8 cellular contexts compared by ENCODE assay signal in genomic region chr14:32076278-32077080, GRCh38. TPM values are rescaled to one million over a fixed set of nuclear protein-coding genes. Genes with fewer than 3 reads are reported as not detected.
DNase-seq lines count a peak whose midpoint lies in the region; ATAC-seq and TF ChIP-seq lines count a peak whose summit lies in the region.

No MANE protein-coding gene starts in this region.

- H3K27ac ChIP-seq in CD4-positive, alpha-beta memory T cell (ENCODE audit: low read depth, low read length) = peak overlapping the region; percentile 74
- H3K27ac ChIP-seq in mucosa of rectum (ENCODE audit: low read depth in 2 of 2, low read length in 2 of 2) = peak overlapping the region; percentile 94 to 97

- H3K27ac Mint-ChIP-seq in CD4-positive, alpha-beta memory T cell = peak overlapping the region; percentile 92 to 98 (median 96)

- peak; percentile 49 for ATAC-seq in GM19463 (IDR thresholded peaks at IDR 0.05; ENCODE audit: unreplicated experiment)

- peak overlapping the region; percentile 81 to 97 for H3K9ac ChIP-seq in mucosa of rectum (ENCODE audit: low read depth in 1 of 2, low read length in 2 of 2)

- POLR2A ChIA-PET in CD4-positive, alpha-beta memory T cell (lab: Charles Lee; ENCODE audit: partially characterized antibody) = interaction anchor here (0.9 to 3.5 kb wide), 15 partner anchors 8 to 869 kb away, joined by 3 to 56 read pairs (median 5); partner anchors contain the start of genes HEATR5A, HECTD1, RNU6-7 and RNU6-8

- CTCF ChIA-PET in CD4-positive, alpha-beta memory T cell (lab: Charles Lee; ENCODE audit: partially characterized antibody) = interaction anchor here (0.7 to 12.2 kb wide), 7 partner anchors 9 to 627 kb away, joined by 3 to 347 read pairs (median 4); partner anchors contain the start of gene RNU6-8

- H3K27me3 Mint-ChIP-seq in CD4-positive, alpha-beta memory T cell = peaks cover 0 to 2% of the 10 kb centered on the region in 2 donors

- intact Hi-C loops in CD4-positive, alpha-beta memory T cell (cut with micrococcal nuclease) = loop anchor here (1.0 to 10.0 kb wide), 14 partner anchors 26 to 1519 kb away; partner anchors contain the start of genes AP4S1, DTD2, G2E3 and HEATR5A

- H3K9me3 Mint-ChIP-seq in CD4-positive, alpha-beta memory T cell = no peaks in the 10 kb centered on the region

- no peaks in the 10 kb centered on the region for H3K9me3 ChIP-seq in CD4-positive, alpha-beta memory T cell (ENCODE audit: control insufficient read depth in 1 of 2, low read length in 2 of 2)
- H3K9me3 ChIP-seq in mucosa of rectum (ENCODE audit: control insufficient read depth in 2 of 2, low read length in 2 of 2) = no peaks in the 10 kb centered on the region

- H3K4me3 ChIP-seq in CD4-positive, alpha-beta memory T cell (ENCODE audit: low read length in 2 of 2) = peak overlapping the region; percentile 71 to 73
- H3K4me3 ChIP-seq in mucosa of rectum (ENCODE audit: low read length in 2 of 2) = peak overlapping the region; percentile 79 to 98

- peaks cover 0 to 14% of the 10 kb centered on the region in 2 donors for H3K36me3 Mint-ChIP-seq in CD4-positive, alpha-beta memory T cell

- peaks cover 38% of the 10 kb centered on the region for H3K4me1 ChIP-seq in CD4-positive, alpha-beta memory T cell (ENCODE audit: insufficient read depth, low read length)
- H3K4me1 ChIP-seq in mucosa of rectum (ENCODE audit: control insufficient read depth in 2 of 2, insufficient read depth in 2 of 2, low read length in 2 of 2) = peaks cover 11 to 18% of the 10 kb centered on the region in 2 donors

- H3K36me3 ChIP-seq in CD4-positive, alpha-beta memory T cell (ENCODE audit: insufficient read depth, low read length) = no peaks in the 10 kb centered on the region
- H3K36me3 ChIP-seq in mucosa of rectum (ENCODE audit: control insufficient read depth in 2 of 2, insufficient read depth in 2 of 2, low read length in 2 of 2) = no peaks in the 10 kb centered on the region

- peak overlapping the region; percentile 92 to 100 (median 96) for H3K4me3 Mint-ChIP-seq in CD4-positive, alpha-beta memory T cell

- no peaks in the 10 kb centered on the region for H3K27me3 ChIP-seq in CD4-positive, alpha-beta memory T cell (ENCODE audit: insufficient read depth, low read length)
- no peaks in the 10 kb centered on the region for H3K27me3 ChIP-seq in mucosa of rectum (ENCODE audit: control insufficient read depth in 2 of 2, insufficient read depth in 2 of 2, low read length in 2 of 2)

- TF ChIP-seq POLR2A in erythroblast (IDR thresholded peaks at IDR 0.05; ENCODE audit: low read length) = peak; percentile 62

- peaks cover 22 to 48% (median 35%) of the 10 kb centered on the region in 4 donors for H3K4me1 Mint-ChIP-seq in CD4-positive, alpha-beta memory T cell

- DNase-seq in CD4-positive, alpha-beta memory T cell = peak; percentile 76 to 84 (median 80)
- DNase-seq in HS-27A (ENCODE audit: low read depth) (peak; percentile 88), NOMO-1 treated with DMSO at 0.1 percent for 48 hours (lab: John Stamatoyannopoulos, UW; ENCODE audit: unreplicated experiment) (peak; percentile 30), activated T-cell treated with anti-CD3 and anti-CD28 coated beads for 48 hours (ENCODE audit: low read depth) (peak; percentile 83), erythroblast (lab: John Stamatoyannopoulos, UW) (peak; percentile 87 to 92)
- DNase-seq in stimulated activated CD8-positive, alpha-beta memory T cell treated with anti-CD3 and anti-CD28 coated beads, Interleukin-4, amount 100 ng/mL, for 24 hours (ENCODE audit: low read depth) = peak; percentile 75

RNA-seq across cellular contexts. Expression of gene ARHGAP5, which starts 0.6 kb away (rescaled TPM):
- total RNA-seq in CD4-positive, alpha-beta memory T cell = 100 to 1,000 TPM; 102 to 109 TPM
- polyA plus RNA-seq in CD4-positive, alpha-beta memory T cell = 10 to 100 TPM; 28.0 to 41.6 TPM

Comparison
In these comparisons a context has a peak if more than half of its experiments do, and no peak if none do; other contexts are left out.
1. Peak in every context shown above with its lines: DNase-seq, ATAC-seq, H3K4me3 ChIP-seq and H3K27ac ChIP-seq.
2. DNase-seq: peak in every context shown above with its lines; median percentile 90 in erythroblast; 88 in HS-27A; 83 in activated T-cell treated with anti-CD3 and anti-CD28 coated beads for 48 hours; 80 in CD4-positive, alpha-beta memory T cell; 75 in stimulated activated CD8-positive, alpha-beta memory T cell treated with anti-CD3 and anti-CD28 coated beads, Interleukin-4, amount 100 ng/mL, for 24 hours; 30 in NOMO-1 treated with DMSO at 0.1 percent for 48 hours.